9 cellular contexts compared by ENCODE assay signal in the genomic region with DNA sequence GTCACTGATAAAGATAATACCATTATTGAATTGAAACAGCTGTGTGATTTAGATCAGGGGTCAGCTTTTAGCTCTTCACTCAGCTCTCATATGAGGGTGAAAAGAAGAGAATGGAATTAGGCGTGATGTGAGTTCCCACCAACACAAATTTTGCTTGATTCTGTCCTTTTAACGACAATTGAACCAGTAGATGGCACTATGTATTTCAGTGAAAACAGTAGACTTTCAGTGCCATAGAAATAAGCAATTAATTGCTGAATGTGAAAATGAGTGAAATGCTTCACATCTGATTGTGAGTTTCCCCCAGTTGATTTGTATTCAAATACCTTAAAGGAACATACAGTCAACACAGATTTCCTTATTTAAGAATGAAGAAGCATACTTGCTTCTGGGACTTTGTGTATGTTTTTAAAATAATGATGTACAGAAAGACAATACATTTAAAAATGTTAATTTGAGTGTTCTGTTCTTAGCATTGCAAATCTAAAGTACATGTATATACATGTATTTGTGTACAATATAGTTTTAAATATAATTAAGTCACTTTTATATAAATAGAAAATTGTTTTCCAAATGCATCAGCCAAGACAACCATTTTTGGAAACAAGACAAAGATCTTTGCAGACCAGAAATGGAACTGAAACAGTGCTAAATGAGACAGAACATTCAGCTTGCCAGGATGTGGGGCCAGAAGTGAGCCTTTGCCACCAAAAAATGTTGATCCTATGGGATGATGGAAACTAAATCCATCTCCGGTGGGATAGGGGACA.
A peak's percentile ranks its signal among the peaks of the same experiment; 100 is the strongest.
DNase-seq lines count a peak whose midpoint lies in the region; ATAC-seq and TF ChIP-seq lines count a peak whose summit lies in the region.
"Had no signal": no experiment of that assay in that cellular context is flagged by ENCODE, and none has a peak within 500 bp of the region (broad histone marks: within the 10 kb centered on the region; RNA-seq: fewer than 3 reads in every experiment).

No MANE protein-coding gene starts in this region.

- no peaks in the 10 kb centered on the region for H3K79me2 ChIP-seq in DOHH2 (ENCODE audit: control insufficient read depth, low read length)

- no peak overlapping the region for H2BK15ac ChIP-seq in mesenchymal stem cell (ENCODE audit: low read depth, poor library complexity, severe bottlenecking)

- H3K4me2 ChIP-seq in DOHH2 (ENCODE audit: low read length) (no peak overlapping the region), mesenchymal stem cell (ENCODE audit: low read length, poor library complexity, severe bottlenecking) (no peak overlapping the region)

- ATAC-seq in GM19452 (IDR thresholded peaks at IDR 0.05; ENCODE audit: unreplicated experiment) (peak; percentile 57), HG03460 (IDR thresholded peaks at IDR 0.05; ENCODE audit: unreplicated experiment) (peak; percentile 68)
- ATAC-seq: naive thymus-derived CD4-positive, alpha-beta T cell had no signal

- no peaks in the 10 kb centered on the region for H4K20me1 ChIP-seq in DOHH2 (ENCODE audit: control insufficient read depth, insufficient read depth, low read depth, low read length)

- no peak overlapping the region for H2BK5ac ChIP-seq in mesenchymal stem cell (ENCODE audit: low read depth, low read length, poor library complexity, severe bottlenecking)

- H3K27me3 ChIP-seq in DOHH2 (ENCODE audit: control insufficient read depth, low read length) (peaks cover 3% of the 10 kb centered on the region; the same call in 1 of the 2 replicates), adipocyte (replicated peaks; ENCODE audit: control insufficient read depth, insufficient read depth, low read length) (no peaks in the 10 kb centered on the region), mesenchymal stem cell (ENCODE audit: control insufficient read depth in 1 of 2, insufficient read depth in 1 of 2, low read length in 2 of 2) (no peaks in the 10 kb centered on the region)

- H3K9me2 ChIP-seq in DOHH2 (replicated peaks; ENCODE audit: control insufficient read depth, low read length): no peaks in the 10 kb centered on the region

- H3K79me1 ChIP-seq in mesenchymal stem cell (replicated peaks; ENCODE audit: low read length, poor library complexity, severe bottlenecking): no peaks in the 10 kb centered on the region

- H3K14ac ChIP-seq in mesenchymal stem cell (ENCODE audit: low read length in 2 of 2): no peak overlapping the region

- no peak overlapping the region for H3K23ac ChIP-seq in mesenchymal stem cell (ENCODE audit: low read length in 2 of 2)

- DNase-seq in adipocyte (ENCODE audit: low read depth) (peak; percentile 78), mesenchymal stem cell (peak; percentile 54), posterior cingulate gyrus (no peak)
- DNase-seq in activated CD4-positive, CD25-positive, alpha-beta regulatory T cell treated with anti-CD3 and anti-CD28 coated beads, Interleukin-2, amount 50 U/mL, for 72 hours: no peak
- no peak for DNase-seq in activated CD4-positive, CD25-positive, alpha-beta regulatory T cell (lab: John Stamatoyannopoulos, UW)

- no peaks in the 10 kb centered on the region for H3K9me3 ChIP-seq in DOHH2 (ENCODE audit: control insufficient read depth, insufficient read depth, low read length)
- no peaks in the 10 kb centered on the region for H3K9me3 ChIP-seq in adipocyte (ENCODE audit: control insufficient read depth, low read length)
- H3K9me3 ChIP-seq in mesenchymal stem cell (ENCODE audit: control insufficient read depth, low read length): no peaks in the 10 kb centered on the region

- H3K18ac ChIP-seq in mesenchymal stem cell (ENCODE audit: low read depth in 1 of 2, low read length in 2 of 2): no peak overlapping the region

- H4K8ac ChIP-seq in mesenchymal stem cell (ENCODE audit: low read length): no peak overlapping the region

- WGBS in mesenchymal stem cell: 56% methylated on average over 1 of the region's 3 CpGs

- no peak overlapping the region for H2AFZ ChIP-seq in mesenchymal stem cell (ENCODE audit: low read depth, low read length)

- no peak overlapping the region for H4K91ac ChIP-seq in mesenchymal stem cell (ENCODE audit: low read length)

- H3K4me1 ChIP-seq in DOHH2 (ENCODE audit: control insufficient read depth, low read length): no peaks in the 10 kb centered on the region
- H3K4me1 ChIP-seq in adipocyte (ENCODE audit: control insufficient read depth, insufficient read depth, low read length): peaks cover 10% of the 10 kb centered on the region
- H3K4me1 ChIP-seq in mesenchymal stem cell (ENCODE audit: control insufficient read depth, insufficient read depth, low read depth, low read length): no peaks in the 10 kb centered on the region

- no peaks in the 10 kb centered on the region for H3K36me3 ChIP-seq in DOHH2 (ENCODE audit: control insufficient read depth, low read length)
- no peaks in the 10 kb centered on the region for H3K36me3 ChIP-seq in adipocyte (ENCODE audit: control insufficient read depth, insufficient read depth, low read length, severe bottlenecking)
- no peaks in the 10 kb centered on the region for H3K36me3 ChIP-seq in mesenchymal stem cell (ENCODE audit: control insufficient read depth in 1 of 2, insufficient read depth in 2 of 2, low read depth in 1 of 2, low read length in 2 of 2)

- intact Hi-C loops in posterior cingulate gyrus (cut with DNase I): loop anchor here (1.0 to 10.0 kb wide), 2 partner anchors 207 to 243 kb away; no protein-coding TSS in a partner anchor

- no peak overlapping the region for H3K9ac ChIP-seq in adipocyte (ENCODE audit: low read length)
- no peak overlapping the region for H3K9ac ChIP-seq in mesenchymal stem cell (ENCODE audit: low read length)

- no peaks in the 10 kb centered on the region for H3F3A ChIP-seq in DOHH2 (ENCODE audit: control insufficient read depth, insufficient read depth)

- H3K4ac ChIP-seq in mesenchymal stem cell (ENCODE audit: low read depth in 1 of 2, low read length in 2 of 2): no peak overlapping the region

- H2AK5ac ChIP-seq in mesenchymal stem cell (ENCODE audit: low read length, severe bottlenecking): peak overlapping the region; percentile 49

- H2BK12ac ChIP-seq in mesenchymal stem cell (ENCODE audit: low read length in 2 of 2): peak overlapping the region in 1 of 2 experiments; percentile 25

- H2BK120ac ChIP-seq in mesenchymal stem cell (ENCODE audit: low read depth, low read length): no peak overlapping the region

- peak; percentile 43 for TF ChIP-seq CTCF in DOHH2 (IDR thresholded peaks at IDR 0.05; ENCODE audit: low read depth, low read length, poor library complexity, severe bottlenecking)

- H3K27ac ChIP-seq in DOHH2 (ENCODE audit: low read depth, low read length) (no peak overlapping the region), mesenchymal stem cell (ENCODE audit: low read length, poor library complexity, severe bottlenecking) (no peak overlapping the region)

- H3K4me3 ChIP-seq in DOHH2 (ENCODE audit: low read length) (no peak overlapping the region), adipocyte (ENCODE audit: low read length) (no peak overlapping the region), mesenchymal stem cell (ENCODE audit: insufficient read depth in 1 of 2, low read depth in 1 of 2, low read length in 2 of 2) (no peak overlapping the region)

Comparison
In these comparisons a context has a peak if more than half of its experiments do, and no peak if none do; other contexts are left out.
1. DNase-seq: peak in adipocyte (single experiment) and mesenchymal stem cell (single experiment); none in activated CD4-positive, CD25-positive, alpha-beta regulatory T cell treated with anti-CD3 and anti-CD28 coated beads, Interleukin-2, amount 50 U/mL, for 72 hours (single experiment), activated CD4-positive, CD25-positive, alpha-beta regulatory T cell (0 of 4) and posterior cingulate gyrus (0 of 10).